Comparison of ENCODE assay signal across 1 cellular context in the genomic region with DNA sequence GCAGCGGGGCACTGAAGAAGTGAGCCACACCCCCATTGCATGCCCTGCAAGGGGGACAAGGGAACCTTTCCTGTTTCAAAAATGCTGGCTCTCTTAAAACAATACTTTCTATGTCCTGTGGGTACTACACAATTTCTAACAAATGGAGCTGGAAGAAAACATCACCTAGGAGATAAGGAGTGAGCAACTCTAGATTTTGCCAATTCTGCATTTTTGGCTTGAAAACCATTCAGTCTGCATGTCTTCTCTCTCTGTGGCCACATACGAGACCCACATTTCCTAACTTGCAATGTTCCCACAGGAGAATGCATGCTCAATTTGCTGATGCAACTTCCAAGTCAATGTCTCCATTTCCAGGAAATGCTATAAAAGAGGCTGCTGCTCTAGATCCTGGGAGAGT.
TF ChIP-seq lines count a peak whose summit lies in the region.

No MANE protein-coding gene starts in this region.

TF ChIP-seq in GM23338, 12 proteins besides CTCF, POLR2A, EP300 and RAD21 (continued from another document):
- no peak for TF ChIP-seq ZNF462 (CRISPR knock-in tag; IDR thresholded peaks at IDR 0.05)
- no peak for TF ChIP-seq POLR2AphosphoS5 (IDR thresholded peaks at IDR 0.05; ENCODE audit: low read depth)
